28 cellular contexts compared by ENCODE assay signal in genomic region chr1:178495741-178496409, GRCh38. TPM values are rescaled to one million over a fixed set of nuclear protein-coding genes. Genes with fewer than 3 reads are reported as not detected.
DNase-seq lines count a peak whose midpoint lies in the region; ATAC-seq and TF ChIP-seq lines count a peak whose summit lies in the region.
"Had no signal": no experiment of that assay in that cellular context is flagged by ENCODE, and none has a peak within 500 bp of the region (broad histone marks: within the 10 kb centered on the region; RNA-seq: fewer than 3 reads in every experiment).

No MANE protein-coding gene starts in this region.

- no peaks in the 10 kb centered on the region for H3K79me2 ChIP-seq in PC-9 (ENCODE audit: low read depth)

- no peak overlapping the region for H3K4me3 Mint-ChIP-seq in natural killer cell treated with Interleukin-12 subunit alpha and Interleukin-12 subunit beta and Interleukin-15 and Interleukin-18, amount 100 ng/mL, for 72 hours
- no peak overlapping the region for H3K4me3 Mint-ChIP-seq in natural killer cell
- H3K4me3 Mint-ChIP-seq: CD4-positive, alpha-beta memory T cell had no signal

- no peaks in the 10 kb centered on the region for H3K9me3 Mint-ChIP-seq in natural killer cell treated with Interleukin-12 subunit alpha and Interleukin-12 subunit beta and Interleukin-15 and Interleukin-18, amount 100 ng/mL, for 72 hours
- no peaks in the 10 kb centered on the region for H3K9me3 Mint-ChIP-seq in natural killer cell
- H3K9me3 Mint-ChIP-seq: CD4-positive, alpha-beta memory T cell had no signal

- no peak for ATAC-seq in natural killer cell treated with Interleukin-12 subunit alpha and Interleukin-12 subunit beta and Interleukin-15 and Interleukin-18, amount 100 ng/mL, for 72 hours
- ATAC-seq in natural killer cell (no peak), HG02763 (IDR thresholded peaks at IDR 0.05; ENCODE audit: unreplicated experiment) (no peak)
- ATAC-seq: GM12878 had no signal

- H3K36me3 ChIP-seq in H7 (replicated peaks; ENCODE audit: control insufficient read depth, insufficient read depth, low read length) (no peaks in the 10 kb centered on the region), neuronal stem cell (replicated peaks in 1 of 2; ENCODE audit: control insufficient read depth in 2 of 2, insufficient read depth in 2 of 2, low read length in 2 of 2) (no peaks in the 10 kb centered on the region), PC-9 (ENCODE audit: low read depth) (no peaks in the 10 kb centered on the region)
- H3K36me3 ChIP-seq: SJSA1 had no signal

- no peak overlapping the region for H4K91ac ChIP-seq in neuronal stem cell (ENCODE audit: low read depth, low read length, poor library complexity)

- no peak overlapping the region for H3K27ac ChIP-seq in neuronal stem cell (replicated peaks; ENCODE audit: low read length)
- H3K27ac ChIP-seq in PC-9 = no peak overlapping the region
- H3K27ac ChIP-seq: SJSA1 had no signal

- H3F3A ChIP-seq in PC-9 (ENCODE audit: insufficient read depth, low read depth) = peaks cover 3% of the 10 kb centered on the region; the same call in 1 of the 2 replicates

- no peak overlapping the region for H3K4ac ChIP-seq in neuronal stem cell (ENCODE audit: low read length)

- no peak overlapping the region for H2BK12ac ChIP-seq in neuronal stem cell (ENCODE audit: low read length)

- no peaks in the 10 kb centered on the region for H3K9me2 ChIP-seq in PC-9 (ENCODE audit: insufficient read depth)

- no peaks in the 10 kb centered on the region for H3K4me1 Mint-ChIP-seq in natural killer cell treated with Interleukin-12 subunit alpha and Interleukin-12 subunit beta and Interleukin-15 and Interleukin-18, amount 100 ng/mL, for 72 hours (ENCODE audit: low read depth in 2 of 2)
- H3K4me1 Mint-ChIP-seq in natural killer cell = no peaks in the 10 kb centered on the region
- H3K4me1 Mint-ChIP-seq: CD4-positive, alpha-beta memory T cell had no signal

- H3K9me3 ChIP-seq in neuronal stem cell (replicated peaks in 1 of 2; ENCODE audit: control insufficient read depth in 2 of 2, insufficient read depth in 1 of 2, low read depth in 1 of 2, low read length in 2 of 2) = no peaks in the 10 kb centered on the region
- no peaks in the 10 kb centered on the region for H3K9me3 ChIP-seq in PC-9 (ENCODE audit: insufficient read depth, low read depth)
- H3K9me3 ChIP-seq: SJSA1 had no signal

- H4K8ac ChIP-seq in neuronal stem cell (ENCODE audit: low read depth, low read length) = no peak overlapping the region

- H3K27ac Mint-ChIP-seq in natural killer cell treated with Interleukin-12 subunit alpha and Interleukin-12 subunit beta and Interleukin-15 and Interleukin-18, amount 100 ng/mL, for 72 hours = no peak overlapping the region
- no peak overlapping the region for H3K27ac Mint-ChIP-seq in natural killer cell
- H3K27ac Mint-ChIP-seq: CD4-positive, alpha-beta memory T cell had no signal

- no peak overlapping the region for H3K4me3 ChIP-seq in H7 (ENCODE audit: insufficient read depth, low read depth, low read length)
- no peak overlapping the region for H3K4me3 ChIP-seq in neuronal stem cell (ENCODE audit: low read length in 2 of 2)
- H3K4me3 ChIP-seq in PC-9 = no peak overlapping the region
- H3K4me3 ChIP-seq: GM12878, SJSA1 had no signal

- POLR2A ChIA-PET in PC-9 (lab: Charles Lee; ENCODE audit: unreplicated experiment) = interaction anchor here (0.7 kb wide), 1 partner anchor 15 kb away, joined by 4 read pairs; no protein-coding TSS in a partner anchor

- no peak for TF ChIP-seq CTCF in natural killer cell (IDR thresholded peaks at IDR 0.05)
- TF ChIP-seq CTCF in PC-9 (conservative IDR thresholded peaks at IDR 0.05) = no peak

- no peak overlapping the region for H2AFZ ChIP-seq in neuronal stem cell (ENCODE audit: low read length)
- no peak overlapping the region for H2AFZ ChIP-seq in PC-9

- BruUV-seq in PC-9 (replicated peaks; lab: Mats Ljungman, UMichigan) = no TSS peak

- intact Hi-C loops in natural killer cell (cut with micrococcal nuclease) (no loop called here), PC-9 (cut with micrococcal nuclease; ENCODE audit: unreplicated experiment) (no loop called here)

- DNase-seq in natural killer cell treated with Interleukin-12 subunit alpha and Interleukin-12 subunit beta and Interleukin-15 and Interleukin-18, amount 100 ng/mL, for 72 hours (ENCODE audit: low spot score) = peak; percentile 28
- DNase-seq in natural killer cell (no peak), H7 (peak; percentile 59), neuronal stem cell (ENCODE audit: low spot score) (no peak), PC-9 (no peak)
- DNase-seq in activated T-cell treated with anti-CD3 and anti-CD28 coated beads, Interleukin-2, amount 50 U/mL, for 48 hours = no peak
- DNase-seq: C1 segment of cervical spinal cord; CD4-positive, alpha-beta memory T cell; COR-L47; DMS79; EL; GDM1; KBM-7; MV-4-11; NCI-H1105; NCI-H1436 treated with DMSO at 0.1 percent for 48 hours; NCI-H1930; NCI-H2107; NCI-H446; NCI-H524 treated with DMSO at 0.1 percent for 48 hours; NCI-H774 had no signal

- H3K4me2 ChIP-seq in neuronal stem cell (ENCODE audit: insufficient read depth, low read length, poor library complexity, severe bottlenecking) (no peak overlapping the region), PC-9 (no peak overlapping the region)

- H2BK120ac ChIP-seq in neuronal stem cell (ENCODE audit: low read depth, low read length) = no peak overlapping the region

- H2BK5ac ChIP-seq in neuronal stem cell (ENCODE audit: low read length) = no peak overlapping the region

- no peaks in the 10 kb centered on the region for H3K27me3 ChIP-seq in H7 (ENCODE audit: control insufficient read depth, insufficient read depth, low read length)
- no peaks in the 10 kb centered on the region for H3K27me3 ChIP-seq in neuronal stem cell (ENCODE audit: control insufficient read depth in 3 of 3, insufficient read depth in 3 of 3, low read depth in 1 of 3, low read length in 3 of 3)
- no peaks in the 10 kb centered on the region for H3K27me3 ChIP-seq in PC-9 (ENCODE audit: insufficient read depth, low read depth)
- H3K27me3 ChIP-seq: SJSA1 had no signal

- H4K20me1 ChIP-seq in PC-9 (ENCODE audit: insufficient read depth) = no peaks in the 10 kb centered on the region

- H3K36me3 Mint-ChIP-seq in natural killer cell treated with Interleukin-12 subunit alpha and Interleukin-12 subunit beta and Interleukin-15 and Interleukin-18, amount 100 ng/mL, for 72 hours = no peaks in the 10 kb centered on the region
- no peaks in the 10 kb centered on the region for H3K36me3 Mint-ChIP-seq in natural killer cell
- H3K36me3 Mint-ChIP-seq: CD4-positive, alpha-beta memory T cell had no signal

- peak overlapping the region; percentile 16 for H3K18ac ChIP-seq in neuronal stem cell (ENCODE audit: low read length)

- H2BK15ac ChIP-seq in neuronal stem cell (ENCODE audit: low read length) = no peak overlapping the region

- peaks cover 0 to 3% of the 10 kb centered on the region in 2 donors for H3K4me1 ChIP-seq in neuronal stem cell (ENCODE audit: control insufficient read depth in 2 of 2, insufficient read depth in 1 of 2, low read depth in 1 of 2, low read length in 2 of 2)
- H3K4me1 ChIP-seq in PC-9 (replicated peaks; ENCODE audit: insufficient read depth) = no peaks in the 10 kb centered on the region
- H3K4me1 ChIP-seq: SJSA1 had no signal

- H2AK5ac ChIP-seq in neuronal stem cell (ENCODE audit: low read depth, low read length) = no peak overlapping the region

- H3K9ac ChIP-seq in neuronal stem cell (ENCODE audit: low read depth, low read length, poor library complexity) = no peak overlapping the region

- CTCF ChIA-PET in PC-9 (lab: Charles Lee) = no interaction called here

- H3K23ac ChIP-seq in neuronal stem cell (ENCODE audit: low read depth, low read length, poor library complexity) = peak overlapping the region; percentile 18

- H3K14ac ChIP-seq in neuronal stem cell (ENCODE audit: low read length) = no peak overlapping the region

- no peaks in the 10 kb centered on the region for H3K79me1 ChIP-seq in neuronal stem cell (ENCODE audit: low read depth, low read length)

- H3K27me3 Mint-ChIP-seq in natural killer cell treated with Interleukin-12 subunit alpha and Interleukin-12 subunit beta and Interleukin-15 and Interleukin-18, amount 100 ng/mL, for 72 hours = no peaks in the 10 kb centered on the region
- H3K27me3 Mint-ChIP-seq in natural killer cell (ENCODE audit: low read depth in 2 of 2) = no peaks in the 10 kb centered on the region

- WGBS in neuronal stem cell (ENCODE audit: extremely low coverage in 2 of 2, insufficient read length in 2 of 2, insufficient replicate concordance in 1 of 2), 2 donors = no CpG with 5 or more reads among the region's 16 CpGs

RNA-seq across cellular contexts. Expression of gene CLEC20A, which starts 0.9 kb away (rescaled TPM):
- not detected for total RNA-seq in natural killer cell treated with Interleukin-12 subunit alpha and Interleukin-12 subunit beta and Interleukin-15 and Interleukin-18, amount 100 ng/mL, for 72 hours
- total RNA-seq in natural killer cell (not detected), PC-9 (2021) (not detected in 2 replicates)
- total RNA-seq in H7 (2014; rRNA removed; shearing (Covaris generic)) = not detected in 2 replicates
- polyA plus RNA-seq in neuronal stem cell (2013, experiment 1 of 2) = not detected
- polyA plus RNA-seq in neuronal stem cell (2013, experiment 2 of 2) = not detected
- total RNA-seq: CD4-positive, alpha-beta memory T cell; GM12878; H1; LHCN-M2; MCF 10A; SJSA1 had no signal
- polyA plus RNA-seq: AG04450; CD4-positive, alpha-beta memory T cell; GM12878; H1 had no signal

RNA-seq across cellular contexts. Expression of gene TEX35, which starts 17.0 kb away (rescaled TPM):
- not detected for total RNA-seq in natural killer cell treated with Interleukin-12 subunit alpha and Interleukin-12 subunit beta and Interleukin-15 and Interleukin-18, amount 100 ng/mL, for 72 hours
- total RNA-seq in natural killer cell (not detected), PC-9 (2021) (not detected in 2 replicates)
- not detected in 2 replicates for total RNA-seq in H7 (2014; rRNA removed; shearing (Covaris generic))
- not detected for polyA plus RNA-seq in neuronal stem cell (2013, experiment 1 of 2)
- not detected for polyA plus RNA-seq in neuronal stem cell (2013, experiment 2 of 2)
- total RNA-seq: CD4-positive, alpha-beta memory T cell; GM12878; H1; MCF 10A; SJSA1 had no signal
- polyA plus RNA-seq: AG04450, GM12878 had no signal

Comparison
In these comparisons a context has a peak if more than half of its experiments do, and no peak if none do; other contexts are left out.
1. DNase-seq: peak in natural killer cell treated with Interleukin-12 subunit alpha and Interleukin-12 subunit beta and Interleukin-15 and Interleukin-18, amount 100 ng/mL, for 72 hours (single experiment) and H7 (single experiment); none in natural killer cell (single experiment), neuronal stem cell (single experiment), activated T-cell treated with anti-CD3 and anti-CD28 coated beads, Interleukin-2, amount 50 U/mL, for 48 hours (0 of 2) and PC-9 (0 of 2).